ENCODE assay signal across 1 cellular context in genomic region chr2:47402805-47403691, GRCh38.
TF ChIP-seq lines count a peak whose summit lies in the region.

TSS of gene MSH2 (plus strand) at chr2:47403156. CDS start at chr2:47403192, 36 bp downstream.

TF ChIP-seq in HepG2, 621 proteins besides CTCF, POLR2A, EP300 and RAD21 (continued from another document and continues in another):
- TF ChIP-seq HNRNPLL (IDR thresholded peaks at IDR 0.05; ENCODE audit: low read depth, low read length, poor library complexity, severe bottlenecking): peak; percentile 97
- TF ChIP-seq GPN1 (CRISPR knock-in tag; IDR thresholded peaks at IDR 0.05; ENCODE audit: borderline replicate concordance): no peak; the same call in 1 of the 2 replicates
- TF ChIP-seq ZFP36L1 (CRISPR knock-in tag; IDR thresholded peaks at IDR 0.05): no peak; the same call in 1 of the 2 replicates
- TF ChIP-seq SRY (CRISPR knock-in tag; IDR thresholded peaks at IDR 0.05): peak; percentile 98
- no peak for TF ChIP-seq ZBTB25 (CRISPR knock-in tag; IDR thresholded peaks at IDR 0.05)
- TF ChIP-seq ZNF788 (CRISPR knock-in tag; IDR thresholded peaks at IDR 0.05; ENCODE audit: borderline replicate concordance): peak; percentile 42
- TF ChIP-seq ETV5 (CRISPR knock-in tag; IDR thresholded peaks at IDR 0.05; ENCODE audit: borderline replicate concordance): peak; percentile 47; the same call in 1 of the 2 replicates
- TF ChIP-seq ZNF790 (CRISPR knock-in tag; IDR thresholded peaks at IDR 0.05; ENCODE audit: borderline replicate concordance): peak; percentile 76; the same call in 1 of the 2 replicates
- TF ChIP-seq ZFX (CRISPR knock-in tag; IDR thresholded peaks at IDR 0.05; ENCODE audit: low read depth): peak; percentile 89
- TF ChIP-seq PRDM10 (CRISPR knock-in tag; IDR thresholded peaks at IDR 0.05; ENCODE audit: low read depth): no peak
- TF ChIP-seq TAF15 (IDR thresholded peaks at IDR 0.05; ENCODE audit: low read depth, low read length, poor library complexity, severe bottlenecking): peak; percentile 25
- TF ChIP-seq ZNF597 (CRISPR knock-in tag; IDR thresholded peaks at IDR 0.05): no peak
- peak; percentile 55 for TF ChIP-seq FOXP4 (CRISPR knock-in tag; IDR thresholded peaks at IDR 0.05)
- TF ChIP-seq HOXA3 (CRISPR knock-in tag; IDR thresholded peaks at IDR 0.05): peak; percentile 94
- peak in 1 of 2 experiments; percentile 84; a peak in 3 of 4 replicates for TF ChIP-seq KLF16 (CRISPR knock-in tag; IDR thresholded peaks at IDR 0.05)
- TF ChIP-seq MTERF4 (CRISPR knock-in tag; IDR thresholded peaks at IDR 0.05): peak; percentile 98; the same call in 1 of the 2 replicates
- no peak for TF ChIP-seq ARID3A (IDR thresholded peaks at IDR 0.05; ENCODE audit: low read depth, low read length)
- peak; percentile 72; the same call in 1 of the 2 replicates for TF ChIP-seq KDM3A (CRISPR knock-in tag; IDR thresholded peaks at IDR 0.05; ENCODE audit: low read depth)
- peak; percentile 66; the same call in 1 of the 2 replicates for TF ChIP-seq AKNA (CRISPR knock-in tag; IDR thresholded peaks at IDR 0.05; ENCODE audit: borderline replicate concordance)
- no peak for TF ChIP-seq IKZF1 (IDR thresholded peaks at IDR 0.05)
- no peak for TF ChIP-seq NFRKB (IDR thresholded peaks at IDR 0.05)
- no peak for TF ChIP-seq SMARCC2 (IDR thresholded peaks at IDR 0.05)
- TF ChIP-seq ZNF780A (CRISPR knock-in tag; IDR thresholded peaks at IDR 0.05): 0 out of 2 replicates have a peak, but pooled peaks have one; percentile 56
- TF ChIP-seq CERS6 (CRISPR knock-in tag; IDR thresholded peaks at IDR 0.05): peak; percentile 88; the same call in 1 of the 2 replicates
- TF ChIP-seq EEA1 (CRISPR knock-in tag; IDR thresholded peaks at IDR 0.05; ENCODE audit: borderline replicate concordance): peak; percentile 96
- peak; percentile 18; the same call in 1 of the 2 replicates for TF ChIP-seq ETV6 (CRISPR knock-in tag; conservative IDR thresholded peaks at IDR 0.05)
- TF ChIP-seq SNAPC2 (CRISPR knock-in tag; IDR thresholded peaks at IDR 0.05): peak; percentile 97
- TF ChIP-seq SETDB1 (CRISPR knock-in tag; IDR thresholded peaks at IDR 0.05; ENCODE audit: borderline replicate concordance): no peak
- no peak for TF ChIP-seq PCBP2 (optimal IDR thresholded peaks at IDR 0.05; ENCODE audit: low read depth, low read length, poor library complexity, severe bottlenecking)
- peak; percentile 66 for TF ChIP-seq TEAD3 (CRISPR knock-in tag; optimal IDR thresholded peaks at IDR 0.05; ENCODE audit: borderline replicate concordance)
- TF ChIP-seq ZNF121 (CRISPR knock-in tag; IDR thresholded peaks at IDR 0.05): peak; percentile 76
- TF ChIP-seq ZNF230 (CRISPR knock-in tag; IDR thresholded peaks at IDR 0.05): peak; percentile 97; the same call in 1 of the 2 replicates
- peak; percentile 9; the same call in 1 of the 2 replicates for TF ChIP-seq MNT (IDR thresholded peaks at IDR 0.05)
- no peak for TF ChIP-seq HDAC6 (IDR thresholded peaks at IDR 0.05; ENCODE audit: low read depth, low read length)
- 0 out of 2 replicates have a peak, but pooled peaks have one; percentile 40 for TF ChIP-seq HNRNPL (IDR thresholded peaks at IDR 0.05; ENCODE audit: low read depth, low read length)
- no peak for TF ChIP-seq NFIC (IDR thresholded peaks at IDR 0.05; ENCODE audit: low read length)
- peak; percentile 94 for TF ChIP-seq SALL2 (CRISPR knock-in tag; IDR thresholded peaks at IDR 0.05)
- TF ChIP-seq PAX8 (CRISPR knock-in tag; IDR thresholded peaks at IDR 0.05; ENCODE audit: borderline replicate concordance): no peak
- no peak; the same call in none of the 2 replicates for TF ChIP-seq TARDBP (CRISPR knock-in tag; IDR thresholded peaks at IDR 0.05)
- TF ChIP-seq ZNF326 (CRISPR knock-in tag; IDR thresholded peaks at IDR 0.05; ENCODE audit: borderline replicate concordance): no peak
- TF ChIP-seq ONECUT2 (CRISPR knock-in tag; IDR thresholded peaks at IDR 0.05): peak; percentile 57; the same call in 1 of the 2 replicates
